ENCODE assay signal across 8 cellular contexts in genomic region chrX:153688900-153689590, GRCh38. TPM values are rescaled to one million over a fixed set of nuclear protein-coding genes. Genes with fewer than 3 reads are reported as not detected.
DNase-seq lines count a peak whose midpoint lies in the region; ATAC-seq and TF ChIP-seq lines count a peak whose summit lies in the region.

No MANE protein-coding gene starts in this region.

- TF ChIP-seq CTCF in tibial nerve (IDR thresholded peaks at IDR 0.05), result no peak

- peaks cover 18% of the 10 kb centered on the region for H3K36me3 ChIP-seq in HUES64 (ENCODE audit: insufficient read depth, low read length)
- peaks cover 0 to 5% (median 0%) of the 10 kb centered on the region in 3 donors for H3K36me3 ChIP-seq in tibial nerve

- 7% methylated on average over 36 of the region's 56 CpGs for WGBS in HUES64
- WGBS in tibial nerve, 2 donors, result 14 to 39% methylated on average over 7 to 12 of the region's 56 CpGs

- H3K9ac ChIP-seq in HUES64 (ENCODE audit: low read depth, low read length), result 0 out of 2 replicates have a peak overlapping the region, but pooled peaks have one; percentile 44

- no peak for ATAC-seq in GM21390 (IDR thresholded peaks at IDR 0.05; ENCODE audit: unreplicated experiment)
- ATAC-seq in HG02970 (IDR thresholded peaks at IDR 0.05; ENCODE audit: low FRiP score, unreplicated experiment), result no peak

- H3K9me3 ChIP-seq in HUES64 (ENCODE audit: insufficient read depth, low read depth, low read length) (no peaks in the 10 kb centered on the region), tibial nerve (no peaks in the 10 kb centered on the region)

- H3K27me3 ChIP-seq in HUES64 (ENCODE audit: insufficient read depth, low read length) (no peaks in the 10 kb centered on the region), tibial nerve (no peaks in the 10 kb centered on the region)

- in situ Hi-C loops in KBM-7 (cut with MboI; ENCODE audit: low pct_unique_long_range_greater_than_20kb, low sequenced_read_pairs), result no loop called here

- TF ChIP-seq EP300 in tibial nerve (IDR thresholded peaks at IDR 0.05), result no peak

- H3K27ac ChIP-seq in HUES64 (ENCODE audit: low read depth, low read length) (no peak overlapping the region), tibial nerve (peak overlapping the region; percentile 65 to 88 (median 74))

- no peak for TF ChIP-seq POLR2A in tibial nerve (IDR thresholded peaks at IDR 0.05)

- H3K4me1 ChIP-seq in HUES64 (ENCODE audit: insufficient read depth, low read length) (peaks cover 22% of the 10 kb centered on the region; the same call in 1 of the 2 replicates), tibial nerve (peaks cover 0 to 14% (median 0%) of the 10 kb centered on the region in 4 donors)

- H3K4me3 ChIP-seq in HUES64 (ENCODE audit: low read length), result peak overlapping the region; percentile 57
- peak overlapping the region; percentile 15 to 64 (median 31) for H3K4me3 ChIP-seq in tibial nerve

- DNase-seq in cerebellum (ENCODE audit: low spot score) (peak; percentile 40), kidney tubule cell (ENCODE audit: low spot score) (peak; percentile 45), tibial nerve (ENCODE audit: low spot score in 2 of 2) (no peak), HPDE6-E6E7 (ENCODE audit: extremely low spot score) (no peak), KBM-7 (no peak)

RNA-seq across cellular contexts. Expression of gene SLC6A8, which starts 1.3 kb away (rescaled TPM):
- polyA plus RNA-seq in HUES64 (2013, experiment 1 of 2), result 76.3 TPM
- 77.8 TPM for polyA plus RNA-seq in HUES64 (2013, experiment 2 of 2)
- total RNA-seq in cerebellum (16.0 TPM), tibial nerve (10 to 100 TPM; 14.4 to 26.7 (median 21.9) TPM)

RNA-seq across cellular contexts. Expression of gene PNCK, which starts 15.4 kb away (rescaled TPM):
- polyA plus RNA-seq in HUES64 (2013, experiment 1 of 2), result 2.7 TPM
- polyA plus RNA-seq in HUES64 (2013, experiment 2 of 2), result 3.6 TPM
- 21.0 TPM for total RNA-seq in cerebellum
- total RNA-seq in tibial nerve, result 1 to 10 TPM in 2 of 4 donors, under 1 TPM in 1, not detected in 1; 0.63 to 4.5 (median 3.6) TPM

RNA-seq across cellular contexts. Expression of gene BCAP31, which starts 35.1 kb away (rescaled TPM):
- 109 TPM for polyA plus RNA-seq in HUES64 (2013, experiment 1 of 2)
- 110 TPM for polyA plus RNA-seq in HUES64 (2013, experiment 2 of 2)
- total RNA-seq in cerebellum, result 40.0 TPM
- total RNA-seq in tibial nerve, result 100 to 1,000 TPM in 3 of 4 donors, 10 to 100 TPM in 1; 99.0 to 126 (median 114) TPM

RNA-seq across cellular contexts. Expression of gene ABCD1, which starts 35.6 kb away (rescaled TPM):
- polyA plus RNA-seq in HUES64 (2013, experiment 1 of 2), result 5.2 TPM
- 7.4 TPM for polyA plus RNA-seq in HUES64 (2013, experiment 2 of 2)
- total RNA-seq in cerebellum (3.8 TPM), tibial nerve (10 to 100 TPM; 13.0 to 36.6 (median 15.0) TPM)

RNA-seq across cellular contexts. Expression of gene DUSP9, which starts 42.0 kb away (rescaled TPM):
- 0.35 TPM for polyA plus RNA-seq in HUES64 (2013, experiment 1 of 2)
- polyA plus RNA-seq in HUES64 (2013, experiment 2 of 2), result 0.82 TPM
- total RNA-seq in cerebellum, result 0.45 TPM
- total RNA-seq in tibial nerve, result not detected

Comparison
In these comparisons a context has a peak if more than half of its experiments do, and no peak if none do; other contexts are left out.
1. DNase-seq: peak in cerebellum (single experiment) and kidney tubule cell (single experiment); none in tibial nerve (0 of 2), HPDE6-E6E7 (single experiment) and KBM-7 (single experiment).